Comparison of ENCODE assay signal across 11 cellular contexts in genomic region chr2:211216221-211216620, GRCh38.
A peak's percentile ranks its signal among the peaks of the same experiment; 100 is the strongest.
DNase-seq lines count a peak whose midpoint lies in the region; ATAC-seq, FAIRE-seq and TF ChIP-seq lines count a peak whose summit lies in the region.
"Had no signal": no experiment of that assay in that cellular context is flagged by ENCODE, and none has a peak within 500 bp of the region (broad histone marks: within the 10 kb centered on the region; RNA-seq: fewer than 3 reads in every experiment).

No MANE protein-coding gene starts in this region.

- no peak for ATAC-seq in HG02759 (IDR thresholded peaks at IDR 0.05; ENCODE audit: unreplicated experiment)

- no peak overlapping the region for H3K9ac ChIP-seq in adipocyte (ENCODE audit: low read length)
- H3K9ac ChIP-seq in kidney (ENCODE audit: low read length in 2 of 2), result no peak overlapping the region

- intact Hi-C loops in kidney (cut with DNase I), result no loop called here
- intact Hi-C loops in ascending aorta (cut with DNase I), result no loop called here

- H3K36me3 ChIP-seq in adipocyte (ENCODE audit: control insufficient read depth, insufficient read depth, low read length, severe bottlenecking) (no peaks in the 10 kb centered on the region), kidney (ENCODE audit: control insufficient read depth in 1 of 2, insufficient read depth in 2 of 2, low read length in 2 of 2) (no peaks in the 10 kb centered on the region), ascending aorta (no peaks in the 10 kb centered on the region)
- H3K36me3 ChIP-seq: cardiac muscle cell had no signal

- H3K4me1 ChIP-seq in adipocyte (ENCODE audit: control insufficient read depth, insufficient read depth, low read length) (no peaks in the 10 kb centered on the region), kidney (ENCODE audit: control insufficient read depth in 1 of 2, insufficient read depth in 1 of 2, low read depth in 1 of 2, low read length in 2 of 2) (no peaks in the 10 kb centered on the region), ascending aorta (no peaks in the 10 kb centered on the region)

- DNase-seq in D721Med (ENCODE audit: insufficient read length, low spot score), result no peak
- DNase-seq in KBM-7, result peak; percentile 3
- peak; percentile 31 for DNase-seq in adipocyte (ENCODE audit: low read depth)
- no peak for DNase-seq in kidney
- DNase-seq in foreskin fibroblast, result no peak
- DNase-seq in ascending aorta (ENCODE audit: low spot score in 2 of 2), result no peak
- DNase-seq in inferior parietal cortex (ENCODE audit: extremely low spot score), result no peak
- DNase-seq: CD4-positive, alpha-beta memory T cell; NCI-H345 had no signal

- H3K27ac ChIP-seq in kidney (ENCODE audit: low read depth in 2 of 2, low read length in 2 of 2) (no peak overlapping the region), ascending aorta (no peak overlapping the region)
- H3K27ac ChIP-seq: cardiac muscle cell had no signal

- FAIRE-seq in D721Med (lab: Jason Lieb, UNC) (no peak), kidney (lab: Jason Lieb, UNC) (no peak)

- in situ Hi-C loops in KBM-7 (cut with MboI; ENCODE audit: low pct_unique_long_range_greater_than_20kb, low sequenced_read_pairs), result no loop called here

- TF ChIP-seq CTCF in D721Med (IDR thresholded peaks at IDR 0.05; ENCODE audit: insufficient read depth, missing control alignments), result peak; percentile 13
- TF ChIP-seq CTCF in kidney (IDR thresholded peaks at IDR 0.05; ENCODE audit: borderline replicate concordance, extremely low read depth, insufficient read depth), result peak; percentile 30
- TF ChIP-seq CTCF in foreskin fibroblast (IDR thresholded peaks at IDR 0.05; ENCODE audit: low read depth, low read length), result no peak
- no peak for TF ChIP-seq CTCF in ascending aorta (IDR thresholded peaks at IDR 0.05)

- no peak overlapping the region for H3K4me3 ChIP-seq in adipocyte (ENCODE audit: low read length)
- no peak overlapping the region for H3K4me3 ChIP-seq in kidney (ENCODE audit: low read length in 2 of 2)
- H3K4me3 ChIP-seq in foreskin fibroblast (ENCODE audit: low read depth in 1 of 2, low read length in 2 of 2), result no peak overlapping the region
- no peak overlapping the region for H3K4me3 ChIP-seq in ascending aorta
- H3K4me3 ChIP-seq: cardiac muscle cell had no signal

- no peaks in the 10 kb centered on the region for H3K27me3 ChIP-seq in adipocyte (replicated peaks; ENCODE audit: control insufficient read depth, insufficient read depth, low read length)
- no peaks in the 10 kb centered on the region for H3K27me3 ChIP-seq in ascending aorta
- H3K27me3 ChIP-seq: cardiac muscle cell had no signal

- H3K9me3 ChIP-seq in adipocyte (ENCODE audit: control insufficient read depth, low read length) (no peaks in the 10 kb centered on the region), kidney (ENCODE audit: control insufficient read depth in 1 of 2, low read length in 2 of 2) (no peaks in the 10 kb centered on the region), ascending aorta (no peaks in the 10 kb centered on the region)

Comparison
In these comparisons a context has a peak if more than half of its experiments do, and no peak if none do; other contexts are left out.
1. DNase-seq: peak in KBM-7 (single experiment) and adipocyte (single experiment); none in D721Med (single experiment), kidney (single experiment), foreskin fibroblast (0 of 2), ascending aorta (0 of 2) and inferior parietal cortex (single experiment).
2. CTCF ChIP-seq: peak in D721Med (single experiment) and kidney (single experiment); none in foreskin fibroblast (single experiment) and ascending aorta (0 of 3).